Comparison of ENCODE assay signal across 27 cellular contexts in the genomic region with DNA sequence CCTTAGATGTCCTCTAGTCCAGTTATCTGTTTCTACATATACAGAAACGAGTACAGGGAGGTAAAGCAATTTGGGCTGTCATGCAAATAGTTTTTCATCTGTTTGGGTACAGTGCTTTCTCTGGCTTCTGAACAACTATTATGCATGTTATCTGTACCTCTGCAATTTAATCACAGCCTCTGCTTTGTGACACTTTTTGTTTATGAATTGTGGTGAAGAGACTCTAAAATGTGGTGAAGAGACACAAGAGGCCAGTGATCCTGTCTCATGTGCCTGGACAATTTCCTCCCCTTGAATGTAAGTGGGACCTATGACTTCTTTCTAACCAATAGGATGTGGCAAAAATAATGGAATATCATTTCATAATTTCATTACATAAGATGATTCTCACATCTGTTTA.
"Had no signal": no experiment of that assay in that cellular context is flagged by ENCODE, and none has a peak within 500 bp of the region (broad histone marks: within the 10 kb centered on the region; RNA-seq: fewer than 3 reads in every experiment).

No MANE protein-coding gene starts in this region.

- H3K27me3 Mint-ChIP-seq: naive thymus-derived CD4-positive, alpha-beta T cell had no signal

- H3K4me3 Mint-ChIP-seq: immature natural killer cell; naive thymus-derived CD4-positive, alpha-beta T cell; natural killer cell treated with Interleukin-12 subunit alpha and Interleukin-12 subunit beta and Interleukin-15 and Interleukin-18, amount 100 ng/mL, for 72 hours; stimulated activated naive B cell treated with anti-CD40 and anti-IgM and Interleukin-4, amounts not matched to agents 10 μg/mL and 1 μg/mL and 100 μg/mL, for 72 hours had no signal

- DNase-seq: hypothalamus; immature natural killer cell; kidney; left colon; left lung; lower lobe of right lung; mammary epithelial cell; mesendoderm; midbrain; mucosa of descending colon; naive thymus-derived CD4-positive, alpha-beta T cell; ovary; right lobe of liver; stimulated activated CD4-positive, alpha-beta T cell treated with anti-CD3 and anti-CD28 coated beads, Interleukin-12 subunit alpha, Interleukin-12 subunit beta, amount 100 ng/mL, for 4 hours; stimulated activated CD4-positive, alpha-beta T cell treated with anti-CD3 and anti-CD28 coated beads, Interleukin-15, amount 100 ng/mL, for 24 hours; stimulated activated CD4-positive, alpha-beta T cell treated with anti-CD3 and anti-CD28 coated beads, Interleukin-2, amount 100 ng/mL, for 24 hours; stimulated activated CD4-positive, alpha-beta T cell treated with anti-CD3 and anti-CD28 coated beads, Interleukin-4, amount 100 ng/mL, for 1 hour; stimulated activated naive B cell treated with anti-CD40 and anti-IgM and Interleukin-4, amounts not matched to agents 10 μg/mL and 1 μg/mL and 100 μg/mL, for 72 hours; stimulated activated naive CD8-positive, alpha-beta T cell treated with anti-CD3 and anti-CD28 coated beads, Interleukin-15, Interleukin-2, amounts not matched to agents 100 U/mL and 50 U/mL, for 24 hours; stomach; testis; thyroid gland; trophoblast cell; upper lobe of right lung had no signal

- H3K9me3 ChIP-seq: left lung, lower lobe of right lung, mucosa of descending colon, ovary, right atrium auricular region, right lobe of liver, stomach, testis, thyroid gland, upper lobe of right lung had no signal

- H3K36me3 ChIP-seq: left lung, lower lobe of right lung, ovary, right atrium auricular region, right lobe of liver, stomach, thyroid gland, upper lobe of right lung had no signal

- H3K4me3 ChIP-seq: left lung, lower lobe of right lung, mucosa of descending colon, ovary, right atrium auricular region, right lobe of liver, stomach, testis, thyroid gland, upper lobe of right lung had no signal

- H3K27ac ChIP-seq: left lung, lower lobe of right lung, ovary, right atrium auricular region, right lobe of liver, stomach, testis, thyroid gland, upper lobe of right lung had no signal

- H3K9me3 Mint-ChIP-seq: natural killer cell treated with Interleukin-12 subunit alpha and Interleukin-12 subunit beta and Interleukin-15 and Interleukin-18, amount 100 ng/mL, for 72 hours; stimulated activated naive B cell treated with anti-CD40 and anti-IgM and Interleukin-4, amounts not matched to agents 10 μg/mL and 1 μg/mL and 100 μg/mL, for 72 hours had no signal

- H3K4me1 ChIP-seq: lower lobe of right lung, right lobe of liver, testis, thyroid gland had no signal

- H3K27me3 ChIP-seq: left lung, ovary, right atrium auricular region, right lobe of liver, stomach, testis, thyroid gland, upper lobe of right lung had no signal

- H3K4me1 Mint-ChIP-seq: immature natural killer cell; naive thymus-derived CD4-positive, alpha-beta T cell; stimulated activated naive B cell treated with anti-CD40 and anti-IgM and Interleukin-4, amounts not matched to agents 10 μg/mL and 1 μg/mL and 100 μg/mL, for 72 hours had no signal

- H3K27ac Mint-ChIP-seq: immature natural killer cell; naive thymus-derived CD4-positive, alpha-beta T cell; natural killer cell treated with Interleukin-12 subunit alpha and Interleukin-12 subunit beta and Interleukin-15 and Interleukin-18, amount 100 ng/mL, for 72 hours; progenitor cell of endocrine pancreas; stimulated activated naive B cell treated with anti-CD40 and anti-IgM and Interleukin-4, amounts not matched to agents 10 μg/mL and 1 μg/mL and 100 μg/mL, for 72 hours had no signal

- ATAC-seq: left colon; left lung; lower lobe of right lung; mucosa of descending colon; naive thymus-derived CD4-positive, alpha-beta T cell; natural killer cell treated with Interleukin-12 subunit alpha and Interleukin-12 subunit beta and Interleukin-15 and Interleukin-18, amount 100 ng/mL, for 72 hours; right lobe of liver; stimulated activated naive B cell treated with anti-CD40 and anti-IgM and Interleukin-4, amounts not matched to agents 10 μg/mL and 1 μg/mL and 100 μg/mL, for 72 hours; stimulated activated naive CD8-positive, alpha-beta T cell treated with anti-CD3 and anti-CD28 coated beads, Interleukin-15, Interleukin-2, amounts not matched to agents 100 U/mL and 50 U/mL, for 24 hours; upper lobe of right lung had no signal

- H3K36me3 Mint-ChIP-seq: naive thymus-derived CD4-positive, alpha-beta T cell; natural killer cell treated with Interleukin-12 subunit alpha and Interleukin-12 subunit beta and Interleukin-15 and Interleukin-18, amount 100 ng/mL, for 72 hours; stimulated activated naive B cell treated with anti-CD40 and anti-IgM and Interleukin-4, amounts not matched to agents 10 μg/mL and 1 μg/mL and 100 μg/mL, for 72 hours had no signal
